Comparison of ENCODE assay signal across 8 cellular contexts in the genomic region with DNA sequence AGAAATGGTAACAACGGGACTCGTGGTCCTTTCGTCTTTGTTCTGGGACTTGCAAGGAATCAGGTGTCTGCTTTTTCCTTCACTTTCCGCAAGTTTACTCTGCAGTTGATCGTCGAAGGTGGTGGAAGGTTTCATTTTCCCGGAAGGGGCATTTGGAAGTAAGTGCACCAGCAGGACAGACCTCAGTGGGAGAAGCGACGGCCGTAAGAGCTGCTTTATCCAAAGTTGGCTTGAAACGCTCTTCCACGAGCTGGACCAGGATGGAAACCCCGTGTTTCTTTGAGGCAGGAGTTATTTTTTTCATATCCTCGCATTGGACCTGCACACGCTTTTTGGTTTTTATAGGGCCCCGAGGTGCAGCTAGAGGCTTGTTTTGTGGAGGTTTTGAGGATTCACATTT. TPM values are rescaled to one million over a fixed set of nuclear protein-coding genes. Genes with fewer than 3 reads are reported as not detected.
DNase-seq lines count a peak whose midpoint lies in the region; ATAC-seq and TF ChIP-seq lines count a peak whose summit lies in the region.

No MANE protein-coding gene starts in this region.

- TF ChIP-seq CTCF in 22Rv1 (IDR thresholded peaks at IDR 0.05): no peak
- TF ChIP-seq CTCF in IMR-90 (conservative IDR thresholded peaks at IDR 0.05; ENCODE audit: low read depth, low read length): no peak
- no peak for TF ChIP-seq CTCF in GM13976 (IDR thresholded peaks at IDR 0.05; ENCODE audit: borderline replicate concordance, control extremely low read depth, extremely low read depth, insufficient read depth, missing control alignments)

- H3K23ac ChIP-seq in IMR-90 (ENCODE audit: low read depth, low read length): peak overlapping the region; percentile 79; the same call in 1 of the 2 replicates

- H2BK5ac ChIP-seq in IMR-90 (ENCODE audit: low read depth, low read length, poor library complexity, severe bottlenecking): peak overlapping the region; percentile 83

- H2BK20ac ChIP-seq in IMR-90 (ENCODE audit: low read depth, low read length): 0 out of 2 replicates have a peak overlapping the region, but pooled peaks have one; percentile 8

- in situ Hi-C loops in IMR-90 (cut with MboI; ENCODE audit: low sequenced_read_pairs): no loop called here
- in situ Hi-C loops in GM13976 (cut with MboI; ENCODE audit: low sequenced_read_pairs, unreplicated experiment): no loop called here

- peak overlapping the region; percentile 97 for H3K4me2 ChIP-seq in IMR-90 (ENCODE audit: low read depth, low read length)

- H4K91ac ChIP-seq in IMR-90 (ENCODE audit: insufficient read depth, low read depth, low read length): peak overlapping the region; percentile 85

- POLR2A ChIA-PET in IMR-90 (lab: Charles Lee; ENCODE audit: unreplicated experiment): no interaction called here

- no peak for TF ChIP-seq POLR2A in IMR-90 (IDR thresholded peaks at IDR 0.05; ENCODE audit: low read depth, low read length)

- H3K4ac ChIP-seq in IMR-90 (ENCODE audit: low read depth, low read length): peak overlapping the region; percentile 92

- H2AK9ac ChIP-seq in IMR-90 (replicated peaks; ENCODE audit: low read depth, low read length, poor library complexity): peak overlapping the region; percentile 99

- peak overlapping the region; percentile 81 for H3K27ac ChIP-seq in 22Rv1
- peak overlapping the region; percentile 91 for H3K27ac ChIP-seq in IMR-90 (ENCODE audit: insufficient read depth, low read length)
- H3K27ac ChIP-seq in caudate nucleus (ENCODE audit: low read depth, low read length): peak overlapping the region; percentile 58
- H3K27ac ChIP-seq in mucosa of rectum (ENCODE audit: low read depth in 2 of 2, low read length in 2 of 2): peak overlapping the region; percentile 94 to 95

- H3K36me3 ChIP-seq in IMR-90 (ENCODE audit: control insufficient read depth, insufficient read depth, low read length) (peaks cover 18% of the 10 kb centered on the region; the same call in 1 of the 2 replicates), mucosa of rectum (ENCODE audit: control insufficient read depth in 2 of 2, insufficient read depth in 2 of 2, low read length in 2 of 2) (peaks cover 0 to 4% of the 10 kb centered on the region in 2 donors)

- H2AK5ac ChIP-seq in IMR-90 (ENCODE audit: low read depth, low read length): peak overlapping the region; percentile 97

- DNase-seq in IMR-90: no peak
- DNase-seq in caudate nucleus (lab: John Stamatoyannopoulos, UW): peak in 1 of 61 donors; percentile 13
- no peak for DNase-seq in NCI-H446 treated with DMSO at 0.1 percent for 48 hours (lab: John Stamatoyannopoulos, UW)
- no peak for DNase-seq in GM13976 (ENCODE audit: low spot score)
- DNase-seq in head of caudate nucleus: no peak

- CTCF ChIA-PET in IMR-90 (lab: Yijun Ruan, JAX): interaction anchor here (0.8 kb wide), 1 partner anchor 16 kb away, joined by 3 read pairs; no protein-coding TSS in a partner anchor

- H3K27me3 ChIP-seq in IMR-90 (ENCODE audit: control insufficient read depth, insufficient read depth, low read length) (no peaks in the 10 kb centered on the region), mucosa of rectum (ENCODE audit: control insufficient read depth in 2 of 2, insufficient read depth in 2 of 2, low read length in 2 of 2) (no peaks in the 10 kb centered on the region)

- H2BK15ac ChIP-seq in IMR-90 (ENCODE audit: low read depth, low read length): no peak overlapping the region; the same call in 2 of the 3 replicates

- BruUV-seq in IMR-90 (replicated peaks; lab: Mats Ljungman, UMichigan): no TSS peak

- WGBS in IMR-90 (ENCODE audit: extremely low coverage in 2 of 2, insufficient read length in 1 of 2), 2 experiments: 50% methylated on average over 9 of the region's 16 CpGs; no CpG with 5 or more reads in 1 of the 2 experiments

- intact Hi-C loops in IMR-90 (cut with micrococcal nuclease): no loop called here
- intact Hi-C loops in head of caudate nucleus (cut with DNase I): loop anchor here (10.0 kb wide), 1 partner anchor 592 kb away; a partner anchor contains a TSS

- peak overlapping the region; percentile 86 for H3K14ac ChIP-seq in IMR-90 (replicated peaks; ENCODE audit: low read depth, low read length)

- H3K56ac ChIP-seq in IMR-90 (ENCODE audit: extremely low read depth, insufficient read depth, low read length): peak overlapping the region; percentile 79; the same call in 1 of the 2 replicates

- H2AFZ ChIP-seq in IMR-90 (replicated peaks; ENCODE audit: low read length, poor library complexity): peak overlapping the region; percentile 80

- peaks cover 17% of the 10 kb centered on the region for H3K9me1 ChIP-seq in IMR-90 (ENCODE audit: insufficient read depth, low read length)

- H3K18ac ChIP-seq in IMR-90 (ENCODE audit: low read depth, low read length): peak overlapping the region; percentile 31; the same call in 1 of the 2 replicates

- H4K20me1 ChIP-seq in IMR-90 (ENCODE audit: insufficient read depth, low read length): peaks cover 48% of the 10 kb centered on the region

- peaks cover 12 to 54% of the 10 kb centered on the region in 2 experiments; a peak in 3 of 4 replicates for H3K79me1 ChIP-seq in IMR-90 (ENCODE audit: low read depth in 1 of 2, low read length in 2 of 2)

- TF ChIP-seq RAD21 in IMR-90 (IDR thresholded peaks at IDR 0.05; ENCODE audit: low read length): no peak

- H3K4me3 ChIP-seq in IMR-90 (ENCODE audit: insufficient read depth, low read depth, low read length) (peak overlapping the region; percentile 88), mucosa of rectum (ENCODE audit: low read length in 2 of 2) (peak overlapping the region; percentile 79 to 86)

- ATAC-seq in IMR-90 (ENCODE audit: low read depth) (no peak), HG02970 (IDR thresholded peaks at IDR 0.05; ENCODE audit: low FRiP score, unreplicated experiment) (no peak)

- no peaks in the 10 kb centered on the region for H3K9me3 ChIP-seq in IMR-90 (ENCODE audit: control insufficient read depth, insufficient read depth, low read length)
- no peaks in the 10 kb centered on the region for H3K9me3 ChIP-seq in mucosa of rectum (ENCODE audit: control insufficient read depth in 2 of 2, low read length in 2 of 2)

- H3K9ac ChIP-seq in IMR-90 (ENCODE audit: low read depth, low read length) (peak overlapping the region; percentile 94), mucosa of rectum (ENCODE audit: low read depth in 1 of 2, low read length in 2 of 2) (peak overlapping the region; percentile 88 to 89)

- dilution Hi-C loops in IMR-90 (cut with HindIII; ENCODE audit: low sequenced_read_pairs, unreplicated experiment): no loop called here

- H4K8ac ChIP-seq in IMR-90 (ENCODE audit: low read depth in 2 of 2, low read length in 2 of 2): peak overlapping the region; percentile 12 to 46; a peak in 2 of 4 replicates

- H3K4me1 ChIP-seq in IMR-90 (ENCODE audit: control insufficient read depth, insufficient read depth, low read length) (peaks cover 43% of the 10 kb centered on the region), mucosa of rectum (ENCODE audit: control insufficient read depth in 2 of 2, insufficient read depth in 2 of 2, low read length in 2 of 2) (peaks cover 53 to 70% of the 10 kb centered on the region in 2 donors)

- H4K5ac ChIP-seq in IMR-90 (ENCODE audit: low read depth, low read length): peak overlapping the region; percentile 61

- no peak overlapping the region for H2BK120ac ChIP-seq in IMR-90 (ENCODE audit: low read depth, low read length)

TF ChIP-seq in IMR-90, 13 proteins besides CTCF, POLR2A, EP300 and RAD21:
- no peak for TF ChIP-seq RCOR1 (IDR thresholded peaks at IDR 0.05; ENCODE audit: insufficient replicate concordance, low read length)
- TF ChIP-seq NFE2L2 (IDR thresholded peaks at IDR 0.05; ENCODE audit: low read depth, low read length): no peak
- TF ChIP-seq MAZ (IDR thresholded peaks at IDR 0.05; ENCODE audit: borderline replicate concordance, low read depth, low read length): no peak
- no peak for TF ChIP-seq CEBPB (IDR thresholded peaks at IDR 0.05; ENCODE audit: low read depth, low read length)
- TF ChIP-seq, protein P1, sequence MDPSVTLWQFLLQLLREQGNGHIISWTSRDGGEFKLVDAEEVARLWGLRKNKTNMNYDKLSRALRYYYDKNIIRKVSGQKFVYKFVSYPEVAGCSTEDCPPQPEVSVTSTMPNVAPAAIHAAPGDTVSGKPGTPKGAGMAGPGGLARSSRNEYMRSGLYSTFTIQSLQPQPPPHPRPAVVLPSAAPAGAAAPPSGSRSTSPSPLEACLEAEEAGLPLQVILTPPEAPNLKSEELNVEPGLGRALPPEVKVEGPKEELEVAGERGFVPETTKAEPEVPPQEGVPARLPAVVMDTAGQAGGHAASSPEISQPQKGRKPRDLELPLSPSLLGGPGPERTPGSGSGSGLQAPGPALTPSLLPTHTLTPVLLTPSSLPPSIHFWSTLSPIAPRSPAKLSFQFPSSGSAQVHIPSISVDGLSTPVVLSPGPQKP (IDR thresholded peaks at IDR 0.05; ENCODE audit: borderline replicate concordance, low read depth, low read length): no peak
- TF ChIP-seq MAFK (IDR thresholded peaks at IDR 0.05; ENCODE audit: low read depth, low read length): no peak
- TF ChIP-seq CHD1 (IDR thresholded peaks at IDR 0.05; ENCODE audit: low read depth, low read length): no peak
- no peak for TF ChIP-seq BHLHE40 (IDR thresholded peaks at IDR 0.05; ENCODE audit: low read depth, low read length)
- no peak for TF ChIP-seq FOS (IDR thresholded peaks at IDR 0.05; ENCODE audit: low read depth, low read length)
- TF ChIP-seq MXI1 (IDR thresholded peaks at IDR 0.05; ENCODE audit: borderline replicate concordance, low read depth, low read length): no peak
- no peak for TF ChIP-seq SMC3 (IDR thresholded peaks at IDR 0.05; ENCODE audit: low read depth, low read length)
- TF ChIP-seq RFX5 (IDR thresholded peaks at IDR 0.05; ENCODE audit: low read depth, low read length): no peak
- TF ChIP-seq, protein P2, sequence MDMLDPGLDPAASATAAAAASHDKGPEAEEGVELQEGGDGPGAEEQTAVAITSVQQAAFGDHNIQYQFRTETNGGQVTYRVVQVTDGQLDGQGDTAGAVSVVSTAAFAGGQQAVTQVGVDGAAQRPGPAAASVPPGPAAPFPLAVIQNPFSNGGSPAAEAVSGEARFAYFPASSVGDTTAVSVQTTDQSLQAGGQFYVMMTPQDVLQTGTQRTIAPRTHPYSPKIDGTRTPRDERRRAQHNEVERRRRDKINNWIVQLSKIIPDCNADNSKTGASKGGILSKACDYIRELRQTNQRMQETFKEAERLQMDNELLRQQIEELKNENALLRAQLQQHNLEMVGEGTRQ (IDR thresholded peaks at IDR 0.05; ENCODE audit: low read depth, low read length): no peak
TF ChIP-seq in IMR-90: peak in this region for 0.

RNA-seq across cellular contexts. Expression of a gene that starts 1.2 kb away (rescaled TPM):
- 24.7 and 30.6 TPM in 2 replicates for total RNA-seq in IMR-90 (2012; rRNA removed)
- 68.3 and 91.3 TPM in 2 replicates for polyA plus RNA-seq in IMR-90 (2012; rRNA removed)
- 81.9 and 90.8 TPM in 2 replicates for polyA plus RNA-seq in IMR-90 (2012; cell fraction: cytosol; rRNA removed)
- 23.2 and 48.0 TPM in 2 replicates for polyA plus RNA-seq in IMR-90 (2012; cell fraction: nucleus; rRNA removed; ENCODE audit: low replicate concordance)

RNA-seq across cellular contexts. Expression of a gene that starts 30.7 kb away (rescaled TPM):
- 6.9 and 14.7 TPM in 2 replicates for total RNA-seq in IMR-90 (2012; rRNA removed)
- 10.6 and 11.5 TPM in 2 replicates for polyA plus RNA-seq in IMR-90 (2012; rRNA removed)
- 6.5 and 9.9 TPM in 2 replicates for polyA plus RNA-seq in IMR-90 (2012; cell fraction: cytosol; rRNA removed)
- 18.6 and 48.0 TPM in 2 replicates for polyA plus RNA-seq in IMR-90 (2012; cell fraction: nucleus; rRNA removed; ENCODE audit: low replicate concordance)
